In genomic region chr10:45673074-45673628, GRCh38 we compare ENCODE assay signal across 8 cellular contexts. TPM values are rescaled to one million over a fixed set of nuclear protein-coding genes. Genes with fewer than 3 reads are reported as not detected.
DNase-seq lines count a peak whose midpoint lies in the region; ATAC-seq and TF ChIP-seq lines count a peak whose summit lies in the region.

No MANE protein-coding gene starts in this region.

- peaks cover 6% of the 10 kb centered on the region for H3K79me2 ChIP-seq in MM.1S (ENCODE audit: low read length)

- H3K27ac ChIP-seq in MM.1S (ENCODE audit: low read length) (peak overlapping the region; percentile 41; the same call in 1 of the 2 replicates), caudate nucleus (ENCODE audit: low read depth, low read length) (peak overlapping the region; percentile 79)

- H4K20me1 ChIP-seq in MM.1S (ENCODE audit: insufficient read depth, low read length), result no peaks in the 10 kb centered on the region

- H3K4me3 ChIP-seq in Caco-2 (ENCODE audit: low read depth, low read length) (peak overlapping the region; percentile 43), MM.1S (ENCODE audit: low read length) (peak overlapping the region; percentile 60), mononuclear cell (ENCODE audit: low read length) (peak overlapping the region; percentile 72)

- H3K9me3 ChIP-seq in Caco-2 (no peaks in the 10 kb centered on the region), MM.1S (replicated peaks; ENCODE audit: insufficient read depth, low read length) (no peaks in the 10 kb centered on the region), mononuclear cell (ENCODE audit: low read depth, low read length) (no peaks in the 10 kb centered on the region)

- H3F3A ChIP-seq in MM.1S (ENCODE audit: insufficient read depth, low read length), result peaks cover 7% of the 10 kb centered on the region

- peak overlapping the region; percentile 80 for H3K4me3 Mint-ChIP-seq in Caco-2 (ENCODE audit: unreplicated experiment)

- no peaks in the 10 kb centered on the region for H3K9me2 ChIP-seq in MM.1S (replicated peaks; ENCODE audit: insufficient read depth, low read length)

- ATAC-seq in GM18867 (IDR thresholded peaks at IDR 0.05; ENCODE audit: unreplicated experiment) (no peak), HG03108 (IDR thresholded peaks at IDR 0.05; ENCODE audit: unreplicated experiment) (no peak)

- H3K27me3 ChIP-seq in Caco-2 (replicated peaks; ENCODE audit: control insufficient read depth, insufficient read depth, low read length), result no peaks in the 10 kb centered on the region
- H3K27me3 ChIP-seq in MM.1S (replicated peaks; ENCODE audit: insufficient read depth, low read length), result no peaks in the 10 kb centered on the region
- H3K27me3 ChIP-seq in mononuclear cell (ENCODE audit: insufficient read depth, low read length), result no peaks in the 10 kb centered on the region

- H3K4me1 Mint-ChIP-seq in Caco-2 (ENCODE audit: low read depth, unreplicated experiment), result peaks cover 7% of the 10 kb centered on the region

- peak overlapping the region; percentile 59; the same call in 1 of the 2 replicates for H3K9ac ChIP-seq in MM.1S (ENCODE audit: low read length)

- POLR2A ChIA-PET in Caco-2 (lab: Charles Lee), result no interaction called here

- peak in 1 of 2 experiments; percentile 39 for DNase-seq in Caco-2
- no peak for DNase-seq in MM.1S
- DNase-seq in caudate nucleus (lab: John Stamatoyannopoulos, UW), result peak in 2 of 61 donors; percentile 23 to 25
- no peak for DNase-seq in NCI-H226
- no peak for DNase-seq in GM20000 (ENCODE audit: low spot score)

- H3K27me3 Mint-ChIP-seq in Caco-2 (ENCODE audit: insufficient read depth, unreplicated experiment), result peaks cover 16% of the 10 kb centered on the region

- H3K36me3 Mint-ChIP-seq in Caco-2 (ENCODE audit: insufficient read depth, unreplicated experiment), result peaks cover 6% of the 10 kb centered on the region

- H2AFZ ChIP-seq in MM.1S (ENCODE audit: low read length), result peak overlapping the region; percentile 91

- H3K36me3 ChIP-seq in Caco-2 (ENCODE audit: control insufficient read depth, insufficient read depth, low read length) (no peaks in the 10 kb centered on the region), MM.1S (replicated peaks; ENCODE audit: insufficient read depth, low read length) (no peaks in the 10 kb centered on the region)

- CTCF ChIA-PET in Caco-2 (lab: Charles Lee), result interaction anchor here (1.0 kb wide), 1 partner anchor 211 kb away, joined by 3 read pairs; no protein-coding TSS in a partner anchor

- H3K27ac Mint-ChIP-seq in Caco-2 (ENCODE audit: unreplicated experiment), result peak overlapping the region; percentile 55

- intact Hi-C loops in Caco-2 (cut with micrococcal nuclease; ENCODE audit: unreplicated experiment), result loop anchor here (5.0 kb wide), 3 partner anchors 116 to 666 kb away; no protein-coding TSS in a partner anchor

- TSS peak; percentile 85 for BruUV-seq in Caco-2 (replicated peaks; lab: Mats Ljungman, UMichigan)

- no peaks in the 10 kb centered on the region for H3K9me3 Mint-ChIP-seq in Caco-2 (ENCODE audit: unreplicated experiment)

- no peak for TF ChIP-seq CTCF in Caco-2 (IDR thresholded peaks at IDR 0.05; ENCODE audit: insufficient read depth in 1 of 2, low read depth in 1 of 2, low read length in 1 of 2, severe bottlenecking in 1 of 2, unreplicated experiment in 1 of 2)
- no peak for TF ChIP-seq CTCF in MM.1S (IDR thresholded peaks at IDR 0.05; ENCODE audit: low read length)
- no peak for TF ChIP-seq CTCF in GM20000 (IDR thresholded peaks at IDR 0.05; ENCODE audit: extremely low read depth, missing control alignments)

- H3K4me1 ChIP-seq in Caco-2 (0 out of 2 replicates have a peak, but pooled peaks cover 5% of the 10 kb centered on the region), MM.1S (ENCODE audit: low read length) (no peaks in the 10 kb centered on the region), mononuclear cell (ENCODE audit: insufficient read depth, low read length) (peaks cover 15% of the 10 kb centered on the region)

- peak overlapping the region; percentile 69 for H3K4me2 ChIP-seq in MM.1S (ENCODE audit: low read depth, low read length)

RNA-seq across cellular contexts. Expression of gene ZFAND4, which starts 0.6 kb away (rescaled TPM):
- total RNA-seq in Caco-2 (2022), result 8.8 and 9.3 TPM in 2 replicates
- 33.1 TPM for total RNA-seq in mononuclear cell

RNA-seq across cellular contexts. Expression of gene WASHC2C, which starts 53.9 kb away (rescaled TPM):
- total RNA-seq in Caco-2 (2022) (46.1 and 48.1 TPM in 2 replicates), mononuclear cell (45.4 TPM)
